In genomic region chr22:27324908-27325307, GRCh38 we compare ENCODE assay signal across 1 cellular context.
TF ChIP-seq lines count a peak whose summit lies in the region.

No MANE protein-coding gene starts in this region.

TF ChIP-seq in HEK293, 187 proteins besides CTCF, POLR2A, EP300 and RAD21:
- TF ChIP-seq ZNF366 (tag by site-specific recombination; conservative IDR thresholded peaks at IDR 0.05), result peak; percentile 84
- peak; percentile 66 for TF ChIP-seq ZBTB17 (tag by site-specific recombination; IDR thresholded peaks at IDR 0.05)
